ENCODE assay signal across 11 cellular contexts in genomic region chr5:181104259-181104568, GRCh38. TPM values are rescaled to one million over a fixed set of nuclear protein-coding genes. Genes with fewer than 3 reads are reported as not detected.
DNase-seq lines count a peak whose midpoint lies in the region; ATAC-seq, FAIRE-seq and TF ChIP-seq lines count a peak whose summit lies in the region.
"Not testable (repeated sequence)": the region's sequence is repeated elsewhere in the genome, so short reads cannot be mapped to it uniquely, and the experiment has no call there.
"Had no signal": no experiment of that assay in that cellular context is flagged by ENCODE, and none has a peak within 500 bp of the region (broad histone marks: within the 10 kb centered on the region; RNA-seq: fewer than 3 reads in every experiment).

No MANE protein-coding gene starts in this region.

- not testable (repeated sequence) for H3K14ac ChIP-seq in H1 (ENCODE audit: insufficient read length)

- not testable (repeated sequence) for H3K4me1 ChIP-seq in H1 (replicated peaks in 1 of 4; ENCODE audit: control insufficient read depth in 3 of 4, insufficient read depth in 4 of 4, low read length in 3 of 4); iPS-20b (ENCODE audit: insufficient read depth, low read length); neural progenitor cell

- H3F3A ChIP-seq in neural progenitor cell (ENCODE audit: low read depth): peaks cover 18% of the 10 kb centered on the region

- H2BK12ac ChIP-seq in H1 (ENCODE audit: low read depth, low read length): not testable (repeated sequence)

- not testable (repeated sequence) for H3K56ac ChIP-seq in H1 (replicated peaks; ENCODE audit: insufficient read length, low read depth, low read length)

- H3K36me3 Mint-ChIP-seq in Calu3 (ENCODE audit: insufficient read depth, unreplicated experiment); activated CD4-positive, alpha-beta T cell treated with anti-CD3 and anti-CD28 coated beads for 36 hours (ENCODE audit: low read depth); activated naive CD4-positive, alpha-beta T cell treated with anti-CD3 and anti-CD28 coated beads, Interleukin-2, amount 10 ng/mL, durations not matched to agents 7 days and 5 days; neural progenitor cell: not testable (repeated sequence)

- not testable (repeated sequence) for H3K9me3 ChIP-seq in H1 (ENCODE audit: insufficient read depth in 2 of 2, low read depth in 1 of 2, low read length in 1 of 2); iPS-20b (ENCODE audit: insufficient read depth, low read depth, low read length); neural progenitor cell (ENCODE audit: low read depth)

- not testable (repeated sequence) for H4K20me1 ChIP-seq in H1 (replicated peaks in 1 of 2; ENCODE audit: control insufficient read depth in 1 of 2, insufficient read depth in 2 of 2, low read length in 2 of 2); neural progenitor cell (ENCODE audit: low read depth)

- H2BK20ac ChIP-seq in H1 (ENCODE audit: low read length): not testable (repeated sequence)

- H3K23ac ChIP-seq in H1 (ENCODE audit: insufficient read length): not testable (repeated sequence)

- not testable (repeated sequence) for H3K27ac ChIP-seq in H1 (ENCODE audit: low read depth, low read length); iPS-20b (ENCODE audit: low read length); neural progenitor cell

- not testable (repeated sequence) for H3K18ac ChIP-seq in H1 (ENCODE audit: extremely low read depth, low read length)

- CTCF ChIA-PET in Calu3 (lab: Charles Lee); activated CD4-positive, alpha-beta T cell treated with anti-CD3 and anti-CD28 coated beads for 36 hours (lab: Charles Lee); activated naive CD4-positive, alpha-beta T cell treated with anti-CD3 and anti-CD28 coated beads, Interleukin-2, amount 10 ng/mL, durations not matched to agents 7 days and 5 days (lab: Charles Lee): not testable (repeated sequence)
- CTCF ChIA-PET in H1 (lab: Charles Lee; ENCODE audit: partially characterized antibody): interaction anchor here (1.5 kb wide), 1 partner anchor 24 kb away, joined by 4 read pairs; no protein-coding TSS in a partner anchor

- in situ Hi-C loops in KBM-7 (cut with MboI; ENCODE audit: low pct_unique_long_range_greater_than_20kb, low sequenced_read_pairs): not testable (repeated sequence)

- H3K27me3 ChIP-seq in H1 (replicated peaks in 1 of 4; ENCODE audit: control insufficient read depth in 3 of 4, extremely low read depth in 1 of 4, insufficient read depth in 3 of 4, low read length in 3 of 4) (peaks cover 15 to 29% (median 23%) of the 10 kb centered on the region in 4 experiments), iPS-20b (ENCODE audit: insufficient read depth, low read length) (peaks cover 51% of the 10 kb centered on the region), neural progenitor cell (peaks cover 71% of the 10 kb centered on the region)

- H2AK5ac ChIP-seq in H1 (ENCODE audit: low read depth, low read length): not testable (repeated sequence)

- H2BK5ac ChIP-seq in H1 (ENCODE audit: low read depth, low read length): not testable (repeated sequence)

- H2AFZ ChIP-seq in H1 (ENCODE audit: low read length): peak overlapping the region; percentile 62; the same call in 1 of the 2 replicates
- H2AFZ ChIP-seq in neural progenitor cell (replicated peaks): peak overlapping the region; percentile 63

- not testable (repeated sequence) for H3K79me2 ChIP-seq in H1 (ENCODE audit: control insufficient read depth in 1 of 2, insufficient read depth in 2 of 2, low read length in 2 of 2); neural progenitor cell (ENCODE audit: low read depth)

- POLR2A ChIA-PET in activated CD4-positive, alpha-beta T cell treated with anti-CD3 and anti-CD28 coated beads for 36 hours (lab: Charles Lee); H1 (lab: Charles Lee; ENCODE audit: partially characterized antibody): not testable (repeated sequence)

- FAIRE-seq in H1 (lab: Jason Lieb, UNC): not testable (repeated sequence)

- not testable (repeated sequence) for H4K91ac ChIP-seq in H1 (replicated peaks; ENCODE audit: insufficient read length, low read length)

- H3K79me1 ChIP-seq in H1 (ENCODE audit: low read depth, low read length): not testable (repeated sequence)

- not testable (repeated sequence) for H3K23me2 ChIP-seq in H1 (ENCODE audit: low read depth, low read length)

- H3K27ac Mint-ChIP-seq in Calu3 (ENCODE audit: unreplicated experiment); activated CD4-positive, alpha-beta T cell treated with anti-CD3 and anti-CD28 coated beads for 36 hours; neural progenitor cell: not testable (repeated sequence)
- peak overlapping the region; percentile 78 for H3K27ac Mint-ChIP-seq in activated naive CD4-positive, alpha-beta T cell treated with anti-CD3 and anti-CD28 coated beads, Interleukin-2, amount 10 ng/mL, durations not matched to agents 7 days and 5 days

- not testable (repeated sequence) for TF ChIP-seq EP300 in H1 (IDR thresholded peaks at IDR 0.05; ENCODE audit: borderline replicate concordance in 1 of 2, low read depth in 2 of 2, low read length in 2 of 2)

- peaks cover 14% of the 10 kb centered on the region for H3K4me1 Mint-ChIP-seq in Calu3 (ENCODE audit: low read depth, unreplicated experiment)
- H3K4me1 Mint-ChIP-seq in activated CD4-positive, alpha-beta T cell treated with anti-CD3 and anti-CD28 coated beads for 36 hours: peaks cover 12% of the 10 kb centered on the region
- H3K4me1 Mint-ChIP-seq in activated naive CD4-positive, alpha-beta T cell treated with anti-CD3 and anti-CD28 coated beads, Interleukin-2, amount 10 ng/mL, durations not matched to agents 7 days and 5 days: peaks cover 10% of the 10 kb centered on the region
- H3K4me1 Mint-ChIP-seq in neural progenitor cell: peaks cover 13% of the 10 kb centered on the region

- peak overlapping the region; percentile 17 to 55 (median 38); a peak in 4 of 8 replicates for H3K4me3 ChIP-seq in H1 (ENCODE audit: extremely low read depth in 1 of 4, insufficient read depth in 2 of 4, low read depth in 3 of 4, low read length in 4 of 4)
- H3K4me3 ChIP-seq in iPS-20b (ENCODE audit: low read length): peak overlapping the region; percentile 51; the same call in 1 of the 2 replicates
- H3K4me3 ChIP-seq in neural progenitor cell: peak overlapping the region; percentile 30

- not testable (repeated sequence) for TF ChIP-seq CTCF in Calu3 (IDR thresholded peaks at IDR 0.05; ENCODE audit: unreplicated experiment); H1 (IDR thresholded peaks at IDR 0.05; ENCODE audit: control extremely low read depth in 1 of 3, insufficient read depth in 1 of 3, low read depth in 1 of 3, low read length in 3 of 3); neural progenitor cell (IDR thresholded peaks at IDR 0.05)

- not testable (repeated sequence) for H4K5ac ChIP-seq in H1 (ENCODE audit: insufficient read length, low read depth, low read length)

- not testable (repeated sequence) for H3K36me3 ChIP-seq in H1 (ENCODE audit: control insufficient read depth in 2 of 4, insufficient read depth in 4 of 4, low read length in 3 of 4); iPS-20b (ENCODE audit: insufficient read depth, low read depth, low read length); neural progenitor cell

- H3K4ac ChIP-seq in H1 (replicated peaks; ENCODE audit: insufficient read length, low read depth, low read length): not testable (repeated sequence)

- ATAC-seq in activated CD4-positive, alpha-beta T cell treated with anti-CD3 and anti-CD28 coated beads for 36 hours: not testable (repeated sequence)

- intact Hi-C loops in Calu3 (cut with micrococcal nuclease; ENCODE audit: unreplicated experiment); activated CD4-positive, alpha-beta T cell treated with anti-CD3 and anti-CD28 coated beads for 36 hours (cut with DNase I, micrococcal nuclease): not testable (repeated sequence)

- H4K8ac ChIP-seq in H1 (ENCODE audit: extremely low read depth, insufficient read depth, low read length): not testable (repeated sequence)

- H2BK15ac ChIP-seq in H1 (ENCODE audit: low read length): not testable (repeated sequence)

- H3K9me3 Mint-ChIP-seq in Calu3 (ENCODE audit: low read depth, unreplicated experiment); activated CD4-positive, alpha-beta T cell treated with anti-CD3 and anti-CD28 coated beads for 36 hours (ENCODE audit: low read depth); activated naive CD4-positive, alpha-beta T cell treated with anti-CD3 and anti-CD28 coated beads, Interleukin-2, amount 10 ng/mL, durations not matched to agents 7 days and 5 days; neural progenitor cell: not testable (repeated sequence)

- DNase-seq in Calu3; activated CD4-positive, alpha-beta T cell treated with anti-CD3 and anti-CD28 coated beads for 36 hours; activated naive CD4-positive, alpha-beta T cell treated with anti-CD3 and anti-CD28 coated beads, Interleukin-2, amount 10 ng/mL, durations not matched to agents 7 days and 5 days: not testable (repeated sequence)
- peak; percentile 29 for DNase-seq in KBM-7
- DNase-seq in H1 (ENCODE audit: low read depth in 1 of 2, low spot score in 2 of 2): peak in 1 of 2 experiments; percentile 62
- peak; percentile 42 for DNase-seq in neural progenitor cell (ENCODE audit: low spot score)

- H3K4me2 ChIP-seq in H1 (ENCODE audit: insufficient read depth in 1 of 2, low read depth in 2 of 2, low read length in 2 of 2) (peak overlapping the region; percentile 60 to 69), neural progenitor cell (peak overlapping the region; percentile 60)

- not testable (repeated sequence) for BruUV-seq in Calu3 (replicated peaks; lab: Mats Ljungman, UMichigan)

- TF ChIP-seq RAD21 in H1 (IDR thresholded peaks at IDR 0.05 in 1 of 2, conservative IDR thresholded peaks at IDR 0.05 in 1 of 2; ENCODE audit: low read depth in 2 of 2, low read length in 2 of 2): peak in 1 of 2 experiments; percentile 14; a peak in 1 of 4 replicates

- 10% methylated on average over 5 of the region's 5 CpGs; no CpG with 5 or more reads in 1 of the 2 experiments for whole genome bisulfite sequencing in H1 (ENCODE audit: extremely low coverage in 1 of 2, insufficient coverage in 1 of 2, insufficient read length in 1 of 2, insufficient replicate concordance in 2 of 2, low coverage in 1 of 2, low lambda C conversion rate in 2 of 2, missing lambda C conversion rate in 1 of 2), 2 experiments

- H3K9ac ChIP-seq in H1 (replicated peaks in 1 of 4; ENCODE audit: extremely low read depth in 1 of 4, low read depth in 3 of 4, low read length in 3 of 4); iPS-20b (ENCODE audit: low read depth, low read length); neural progenitor cell: not testable (repeated sequence)

- peak overlapping the region; percentile 61 for H3K4me3 Mint-ChIP-seq in Calu3 (ENCODE audit: low read depth, unreplicated experiment)
- H3K4me3 Mint-ChIP-seq in activated CD4-positive, alpha-beta T cell treated with anti-CD3 and anti-CD28 coated beads for 36 hours: peak overlapping the region; percentile 41
- peak overlapping the region; percentile 61 for H3K4me3 Mint-ChIP-seq in activated naive CD4-positive, alpha-beta T cell treated with anti-CD3 and anti-CD28 coated beads, Interleukin-2, amount 10 ng/mL, durations not matched to agents 7 days and 5 days
- H3K4me3 Mint-ChIP-seq in neural progenitor cell: peak overlapping the region; percentile 81

- peaks cover 68% of the 10 kb centered on the region for H3K27me3 Mint-ChIP-seq in Calu3 (ENCODE audit: unreplicated experiment)
- H3K27me3 Mint-ChIP-seq in activated CD4-positive, alpha-beta T cell treated with anti-CD3 and anti-CD28 coated beads for 36 hours: peaks cover 49% of the 10 kb centered on the region
- H3K27me3 Mint-ChIP-seq in activated naive CD4-positive, alpha-beta T cell treated with anti-CD3 and anti-CD28 coated beads, Interleukin-2, amount 10 ng/mL, durations not matched to agents 7 days and 5 days: peaks cover 66% of the 10 kb centered on the region
- peaks cover 49% of the 10 kb centered on the region for H3K27me3 Mint-ChIP-seq in neural progenitor cell (ENCODE audit: insufficient read depth, low read depth)

- not testable (repeated sequence) for TF ChIP-seq POLR2A in H1 (IDR thresholded peaks at IDR 0.05; ENCODE audit: control extremely low read depth in 1 of 2, low read depth in 2 of 2, low read length in 2 of 2)

- H2BK120ac ChIP-seq in H1 (replicated peaks; ENCODE audit: low read depth, low read length): not testable (repeated sequence)

RNA-seq across cellular contexts. Expression of gene OR2V1, which starts 26.8 kb away (rescaled TPM):
- total RNA-seq in Calu3 (2022): not detected in 2 replicates
- not detected for total RNA-seq in activated CD4-positive, alpha-beta T cell treated with anti-CD3 and anti-CD28 coated beads for 36 hours
- total RNA-seq in H1 (2021; fragmentation: NEBNext Ultra II Directional; extraction: Animal tissue kit (Norgen Biotek cat#: 25700)): not detected in 2 replicates
- polyA plus RNA-seq in H1 (2011; rRNA removed): not detected in 2 replicates
- not detected for polyA plus RNA-seq in H1 (2011; cell fraction: cytosol; rRNA removed)
- polyA plus RNA-seq in H1 (2011; cell fraction: nucleus; rRNA removed): not detected
- polyA plus RNA-seq in H1 (2012, experiment 1 of 2): not detected in 4 replicates
- polyA plus RNA-seq in H1 (2012, experiment 2 of 2): not detected
- not detected for polyA plus RNA-seq in H1 (2013, experiment 1 of 2)
- polyA plus RNA-seq in H1 (2013, experiment 2 of 2): not detected
- not detected in 2 replicates for polyA minus RNA-seq in H1 (2011; rRNA and poly(A)+ RNA removed)
- not detected for polyA minus RNA-seq in H1 (2011; cell fraction: cytosol; rRNA and poly(A)+ RNA removed)
- not detected for polyA minus RNA-seq in H1 (2011; cell fraction: nucleus; rRNA and poly(A)+ RNA removed)
- total RNA-seq in neural progenitor cell (ENCODE audit: low replicate concordance): not detected in 2 replicates
- total RNA-seq: left cardiac atrium, mucosa of descending colon, ovary, uterus had no signal
- polyA plus RNA-seq: ovary had no signal

RNA-seq across cellular contexts. Expression of gene OR2V2, which starts 43.2 kb away (rescaled TPM):
- total RNA-seq in Calu3 (2022) (not detected in 2 replicates), neural progenitor cell (ENCODE audit: low replicate concordance) (not detected in 2 replicates)
- not detected for total RNA-seq in activated CD4-positive, alpha-beta T cell treated with anti-CD3 and anti-CD28 coated beads for 36 hours
- not detected in 2 replicates for total RNA-seq in H1 (2021; fragmentation: NEBNext Ultra II Directional; extraction: Animal tissue kit (Norgen Biotek cat#: 25700))
- polyA plus RNA-seq in H1 (2011; rRNA removed): not detected in 2 replicates
- not detected for polyA plus RNA-seq in H1 (2011; cell fraction: cytosol; rRNA removed)
- polyA plus RNA-seq in H1 (2011; cell fraction: nucleus; rRNA removed): not detected
- polyA plus RNA-seq in H1 (2012, experiment 1 of 2): not detected in 4 replicates
- not detected for polyA plus RNA-seq in H1 (2012, experiment 2 of 2)
- not detected for polyA plus RNA-seq in H1 (2013, experiment 1 of 2)
- polyA plus RNA-seq in H1 (2013, experiment 2 of 2): not detected
- polyA minus RNA-seq in H1 (2011; rRNA and poly(A)+ RNA removed): not detected in 2 replicates
- polyA minus RNA-seq in H1 (2011; cell fraction: cytosol; rRNA and poly(A)+ RNA removed): not detected
- polyA minus RNA-seq in H1 (2011; cell fraction: nucleus; rRNA and poly(A)+ RNA removed): not detected
- total RNA-seq: left cardiac atrium, mucosa of descending colon, uterus had no signal
- polyA plus RNA-seq: ovary had no signal
